Comparison of ENCODE assay signal across 2 cellular contexts in genomic region chr3:20111836-20112235, GRCh38.
TF ChIP-seq lines count a peak whose summit lies in the region.

No MANE protein-coding gene starts in this region.

TF ChIP-seq in GM23338, 12 proteins besides CTCF, POLR2A, EP300 and RAD21:
- TF ChIP-seq REST (IDR thresholded peaks at IDR 0.05; ENCODE audit: unreplicated experiment) (no peak), EZH2 (IDR thresholded peaks at IDR 0.05; ENCODE audit: low read depth, unreplicated experiment) (no peak), EZH2phosphoT487 (IDR thresholded peaks at IDR 0.05; ENCODE audit: unreplicated experiment) (no peak), ZNF462 (CRISPR knock-in tag; IDR thresholded peaks at IDR 0.05) (no peak), ZNF114 (CRISPR knock-in tag; IDR thresholded peaks at IDR 0.05) (no peak), ETS1 (IDR thresholded peaks at IDR 0.05) (no peak), POLR2AphosphoS5 (IDR thresholded peaks at IDR 0.05; ENCODE audit: low read depth) (no peak), STAT1 (IDR thresholded peaks at IDR 0.05; ENCODE audit: unreplicated experiment) (no peak), ZNF331 (CRISPR knock-in tag; IDR thresholded peaks at IDR 0.05; ENCODE audit: low read depth) (no peak), CREB1 (CRISPR knock-in tag; IDR thresholded peaks at IDR 0.05; ENCODE audit: low read depth) (no peak)

TF ChIP-seq in H1, 55 proteins besides CTCF, POLR2A, EP300 and RAD21:
- TF ChIP-seq NANOG (IDR thresholded peaks at IDR 0.05; ENCODE audit: insufficient read depth, low read depth, low read length, poor library complexity, severe bottlenecking) (no peak), ATF3 (IDR thresholded peaks at IDR 0.05; ENCODE audit: insufficient read depth, low read depth, low read length) (no peak), TAF7 (optimal IDR thresholded peaks at IDR 0.05; ENCODE audit: borderline replicate concordance, low read depth, low read length) (no peak), TCF12 (IDR thresholded peaks at IDR 0.05; ENCODE audit: low read depth, low read length) (no peak), TAF1 (IDR thresholded peaks at IDR 0.05; ENCODE audit: low read depth, low read length) (no peak), CHD2 (IDR thresholded peaks at IDR 0.05; ENCODE audit: low read length) (no peak), JUN (IDR thresholded peaks at IDR 0.05; ENCODE audit: low read depth, low read length) (no peak), BRCA1 (IDR thresholded peaks at IDR 0.05; ENCODE audit: low read depth, low read length) (no peak), CHD7 (IDR thresholded peaks at IDR 0.05; ENCODE audit: insufficient replicate concordance, low read length) (no peak), FOSL1 (IDR thresholded peaks at IDR 0.05; ENCODE audit: insufficient read depth, low read depth, low read length) (no peak), EGR1 (IDR thresholded peaks at IDR 0.05; ENCODE audit: borderline replicate concordance, low read depth, low read length) (no peak), NRF1 (IDR thresholded peaks at IDR 0.05; ENCODE audit: low read depth, low read length) (no peak), RFX5 (IDR thresholded peaks at IDR 0.05; ENCODE audit: borderline replicate concordance, low read depth, low read length) (no peak), YY1 (IDR thresholded peaks at IDR 0.05; ENCODE audit: low read depth, low read length) (no peak), ATF2 (IDR thresholded peaks at IDR 0.05; ENCODE audit: low read length) (no peak), HDAC2 (IDR thresholded peaks at IDR 0.05; ENCODE audit: borderline replicate concordance in 1 of 2, low read depth in 2 of 2, low read length in 2 of 2) (no peak), RXRA (IDR thresholded peaks at IDR 0.05; ENCODE audit: insufficient read depth, low read depth, low read length) (no peak)
